12 cellular contexts compared by ENCODE assay signal in the genomic region with DNA sequence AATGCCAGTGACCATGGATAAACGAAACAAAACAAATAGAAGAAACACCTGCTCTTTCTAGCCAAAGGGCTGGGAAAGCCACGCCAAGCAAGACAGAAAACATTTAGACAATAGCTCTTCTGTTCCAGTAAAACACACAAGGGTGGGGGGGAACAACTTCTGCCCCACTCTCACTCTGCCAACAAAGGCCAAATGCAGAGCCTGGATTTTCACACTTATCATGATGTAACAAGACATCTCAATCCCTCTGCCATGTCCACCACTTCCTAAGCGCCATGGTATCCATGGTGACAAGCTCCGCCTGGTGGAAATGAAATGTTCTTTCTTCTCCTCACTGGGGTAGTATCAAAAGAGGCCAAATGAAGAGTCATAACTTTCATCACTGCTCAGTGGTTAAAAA.
A peak's percentile ranks its signal among the peaks of the same experiment; 100 is the strongest.
DNase-seq lines count a peak whose midpoint lies in the region; ATAC-seq and TF ChIP-seq lines count a peak whose summit lies in the region.
"Had no signal": no experiment of that assay in that cellular context is flagged by ENCODE, and none has a peak within 500 bp of the region (broad histone marks: within the 10 kb centered on the region; RNA-seq: fewer than 3 reads in every experiment).

No MANE protein-coding gene starts in this region.

- peak; percentile 46 for DNase-seq in Daoy (ENCODE audit: low read depth)
- DNase-seq in NCI-H2029 treated with DMSO at 0.1 percent for 48 hours (lab: John Stamatoyannopoulos, UW): peak; percentile 43
- DNase-seq in activated naive CD4-positive, alpha-beta T cell treated with Interleukin-2 at 50 U/mL for 16 hours: no peak
- DNase-seq: effector CD4-positive, alpha-beta T cell; occipital lobe; SK-N-SH; stimulated activated naive CD8-positive, alpha-beta T cell treated with anti-CD3 and anti-CD28 coated beads, Interleukin-15, amount 100 ng/mL, for 72 hours had no signal

- peaks cover 7% of the 10 kb centered on the region for H3K4me1 ChIP-seq in neuron (ENCODE audit: insufficient read depth, low read length)

- no peak for TF ChIP-seq CTCF in VCaP (conservative IDR thresholded peaks at IDR 0.05)

- H2AFZ ChIP-seq in neuron (ENCODE audit: low read depth, low read length): peak overlapping the region; percentile 41

- H3K4me3 ChIP-seq in neuron (ENCODE audit: low read length): no peak overlapping the region

- ATAC-seq in HG03139 (IDR thresholded peaks at IDR 0.05; ENCODE audit: unreplicated experiment): no peak
- ATAC-seq in HG02642 (IDR thresholded peaks at IDR 0.05; ENCODE audit: poor library complexity, unreplicated experiment): no peak
- no peak for ATAC-seq in HG03457 (IDR thresholded peaks at IDR 0.05; ENCODE audit: unreplicated experiment)
- ATAC-seq: stimulated activated naive CD8-positive, alpha-beta T cell treated with anti-CD3 and anti-CD28 coated beads, Interleukin-15, amount 100 ng/mL, for 72 hours had no signal

- no peaks in the 10 kb centered on the region for H3K27me3 ChIP-seq in neuron (ENCODE audit: insufficient read depth, low read length)

- no peaks in the 10 kb centered on the region for H3K9me3 ChIP-seq in neuron (ENCODE audit: low read length)
- H3K9me3 ChIP-seq: SK-N-SH had no signal

- H3K36me3 ChIP-seq in neuron (ENCODE audit: insufficient read depth, low read length): no peaks in the 10 kb centered on the region

- H3K27ac ChIP-seq in VCaP: peak overlapping the region; percentile 24; the same call in 1 of the 2 replicates
